27 cellular contexts compared by ENCODE assay signal in genomic region chr6:86961432-86962200, GRCh38. TPM values are rescaled to one million over a fixed set of nuclear protein-coding genes. Genes with fewer than 3 reads are reported as not detected.
DNase-seq lines count a peak whose midpoint lies in the region; ATAC-seq and TF ChIP-seq lines count a peak whose summit lies in the region.
"Had no signal": no experiment of that assay in that cellular context is flagged by ENCODE, and none has a peak within 500 bp of the region (broad histone marks: within the 10 kb centered on the region; RNA-seq: fewer than 3 reads in every experiment).

No MANE protein-coding gene starts in this region.

- H3K36me3 ChIP-seq in trophoblast cell (ENCODE audit: control insufficient read depth in 1 of 2, insufficient read depth in 2 of 2, low read length in 2 of 2), result peaks cover 0 to 3% of the 10 kb centered on the region in 2 experiments
- H3K36me3 ChIP-seq: BE2C, HAP-1, SJSA1 had no signal

- H3K27me3 Mint-ChIP-seq in brain (no peaks in the 10 kb centered on the region), Calu3 (ENCODE audit: unreplicated experiment) (no peaks in the 10 kb centered on the region)

- H3K23ac ChIP-seq in trophoblast cell (ENCODE audit: low read length), result no peak overlapping the region

- H3K36me3 Mint-ChIP-seq in brain (no peaks in the 10 kb centered on the region), Calu3 (ENCODE audit: insufficient read depth, unreplicated experiment) (no peaks in the 10 kb centered on the region)
- H3K36me3 Mint-ChIP-seq: CD14-positive monocyte; CD8-positive, alpha-beta memory T cell had no signal

- no peak overlapping the region for H4K12ac ChIP-seq in trophoblast cell (ENCODE audit: low read depth, low read length)

- H3K27me3 ChIP-seq in trophoblast cell (ENCODE audit: insufficient read depth, low read length), result no peaks in the 10 kb centered on the region
- H3K27me3 ChIP-seq: BE2C, SJSA1 had no signal

- no peak overlapping the region for H4K91ac ChIP-seq in trophoblast cell (ENCODE audit: low read depth, low read length)

- DNase-seq in Daoy (ENCODE audit: low read depth) (peak; percentile 0), RKO (ENCODE audit: low spot score) (peak; percentile 70), trophoblast cell (peak; percentile 64 to 95), Calu3 (no peak)
- DNase-seq: 8988T; ACHN; BE2C; CD8-positive, alpha-beta memory T cell; DMS79 treated with DMSO at 0.1 percent for 48 hours; NCI-H1092 treated with DMSO at 0.1 percent for 48 hours; NCI-H1436 treated with DMSO at 0.1 percent for 48 hours; NCI-H187 treated with DMSO at 0.1 percent for 48 hours; NCI-H2107; NCI-H524; NCI-H82; NK-92 treated with Interleukin-12 subunit alpha and Interleukin-12 subunit beta, amount 100 ng/mL, for 24 hours; PC-9; Right ventricle myocardium superior; RPMI8226 had no signal

- no peak for TF ChIP-seq CTCF in brain (conservative IDR thresholded peaks at IDR 0.05)
- TF ChIP-seq CTCF in Calu3 (IDR thresholded peaks at IDR 0.05; ENCODE audit: unreplicated experiment), result no peak

- H3K9me3 Mint-ChIP-seq in brain (no peaks in the 10 kb centered on the region), Calu3 (ENCODE audit: low read depth, unreplicated experiment) (no peaks in the 10 kb centered on the region)
- H3K9me3 Mint-ChIP-seq: GM23338 had no signal

- H2BK120ac ChIP-seq in trophoblast cell (ENCODE audit: insufficient read depth, low read length, poor library complexity), result no peak overlapping the region

- no peaks in the 10 kb centered on the region for H3K9me3 ChIP-seq in trophoblast cell (ENCODE audit: insufficient read depth, low read depth, low read length)
- H3K9me3 ChIP-seq: BE2C, HAP-1, SJSA1 had no signal

- no peak overlapping the region for H3K4me2 ChIP-seq in trophoblast cell (ENCODE audit: low read length)
- H3K4me2 ChIP-seq: GM23338, PC-9 had no signal

- ATAC-seq in GM18519 (IDR thresholded peaks at IDR 0.05; ENCODE audit: low FRiP score, unreplicated experiment) (no peak), HG03432 (IDR thresholded peaks at IDR 0.05; ENCODE audit: unreplicated experiment) (no peak), GM18907 (IDR thresholded peaks at IDR 0.05; ENCODE audit: unreplicated experiment) (no peak)
- ATAC-seq: GM23338 had no signal

- no peak overlapping the region for H2AFZ ChIP-seq in trophoblast cell (ENCODE audit: insufficient read depth, low read length, poor library complexity)
- H2AFZ ChIP-seq: GM23338, PC-9 had no signal

- BruUV-seq in Calu3 (replicated peaks; lab: Mats Ljungman, UMichigan), result no TSS peak

- intact Hi-C loops in Calu3 (cut with micrococcal nuclease; ENCODE audit: unreplicated experiment), result no loop called here

- H3K4me3 Mint-ChIP-seq in brain (peak overlapping the region in 1 of 5 experiments; percentile 13), Calu3 (ENCODE audit: low read depth, unreplicated experiment) (no peak overlapping the region)
- H3K4me3 Mint-ChIP-seq: CD14-positive monocyte; CD8-positive, alpha-beta memory T cell; GM23338 had no signal

- H3K18ac ChIP-seq in trophoblast cell (ENCODE audit: low read length), result no peak overlapping the region

- H3K4me3 ChIP-seq in trophoblast cell (ENCODE audit: low read depth, low read length), result no peak overlapping the region
- H3K4me3 ChIP-seq: GM23338, HAP-1, PC-9, SJSA1 had no signal

- peak overlapping the region in 3 of 5 experiments; percentile 61 to 80 (median 68) for H3K27ac Mint-ChIP-seq in brain
- H3K27ac Mint-ChIP-seq in Calu3 (ENCODE audit: unreplicated experiment), result no peak overlapping the region
- H3K27ac Mint-ChIP-seq: CD14-positive monocyte; CD8-positive, alpha-beta memory T cell; GM23338 had no signal

- H3K4me1 ChIP-seq in trophoblast cell (ENCODE audit: control insufficient read depth in 1 of 2, insufficient read depth in 2 of 2, low read length in 2 of 2), result no peaks in the 10 kb centered on the region
- H3K4me1 ChIP-seq: BE2C, HAP-1, SJSA1 had no signal

- H3K79me2 ChIP-seq in trophoblast cell (ENCODE audit: control insufficient read depth, insufficient read depth, low read length, poor library complexity), result no peaks in the 10 kb centered on the region

- no peak overlapping the region for H3K9ac ChIP-seq in trophoblast cell (ENCODE audit: low read length)

- H2BK12ac ChIP-seq in trophoblast cell (ENCODE audit: low read length), result no peak overlapping the region

- no CpG with 5 or more reads among the region's 8 CpGs for WGBS in trophoblast cell (ENCODE audit: extremely low coverage, insufficient coverage, insufficient read length)

- peaks cover 9% of the 10 kb centered on the region for H3K4me1 Mint-ChIP-seq in brain
- no peaks in the 10 kb centered on the region for H3K4me1 Mint-ChIP-seq in Calu3 (ENCODE audit: low read depth, unreplicated experiment)
- H3K4me1 Mint-ChIP-seq: CD14-positive monocyte; CD8-positive, alpha-beta memory T cell; GM23338 had no signal

- no peak overlapping the region for H2BK5ac ChIP-seq in trophoblast cell (ENCODE audit: low read depth, low read length, poor library complexity)

- no peaks in the 10 kb centered on the region for H3K79me1 ChIP-seq in trophoblast cell (ENCODE audit: low read length)

- H3K4ac ChIP-seq in trophoblast cell (ENCODE audit: low read depth, low read length), result no peak overlapping the region

- no peak overlapping the region for H3K27ac ChIP-seq in trophoblast cell (ENCODE audit: low read depth, low read length)
- H3K27ac ChIP-seq: PC-9, SJSA1 had no signal

- H3K14ac ChIP-seq in trophoblast cell (ENCODE audit: low read length), result no peak overlapping the region

- no peak overlapping the region for H4K8ac ChIP-seq in trophoblast cell (ENCODE audit: low read depth, low read length)

- CTCF ChIA-PET in Calu3 (lab: Charles Lee), result no interaction called here

- no peak overlapping the region for H2AK5ac ChIP-seq in trophoblast cell (ENCODE audit: low read length)

RNA-seq across cellular contexts. Expression of gene HTR1E, which starts 24.3 kb away (rescaled TPM):
- total RNA-seq in Daoy (2014; rRNA removed; shearing (Covaris generic)), result not detected in 2 replicates
- polyA plus RNA-seq in brain (ENCODE audit: insufficient read depth, low read depth, low replicate concordance), result 1.1 TPM
- polyA plus RNA-seq in trophoblast cell (2013), result 26.0 and 27.6 TPM in 2 replicates
- total RNA-seq in Calu3 (2022), result not detected in 2 replicates
- total RNA-seq: CD8-positive, alpha-beta memory T cell; GM23338; PC-9; Right ventricle myocardium superior; SJSA1 had no signal
- polyA plus RNA-seq: CD14-positive monocyte; CD8-positive, alpha-beta memory T cell; GM23338 had no signal
